ENCODE assay signal across 8 cellular contexts in genomic region chr20:38633577-38634093, GRCh38.
DNase-seq lines count a peak whose midpoint lies in the region; ATAC-seq lines count a peak whose summit lies in the region.

No MANE protein-coding gene starts in this region.

- ATAC-seq in GM19455 (IDR thresholded peaks at IDR 0.05; ENCODE audit: unreplicated experiment) (peak; percentile 63), HG03108 (IDR thresholded peaks at IDR 0.05; ENCODE audit: unreplicated experiment) (no peak)

- DNase-seq in Ammon's horn (ENCODE audit: low spot score): peak; percentile 41
- DNase-seq in NCI-H146 (lab: John Stamatoyannopoulos, UW): peak; percentile 77
- DNase-seq in SW480 (ENCODE audit: low spot score): peak; percentile 72
- peak; percentile 24 for DNase-seq in activated naive CD8-positive, alpha-beta T cell treated with anti-CD3 and anti-CD28 coated beads, Interleukin-2, amount 50 U/mL, for 16 hours (ENCODE audit: low read depth, low spot score)
- DNase-seq in hepatic stellate cell (ENCODE audit: low spot score): peak; percentile 76
- peak; percentile 76 for DNase-seq in stimulated activated CD4-positive, alpha-beta T cell treated with anti-CD3 and anti-CD28 coated beads, Interleukin-15, amount 100 ng/mL, for 24 hours

Comparison
In these comparisons a context has a peak if more than half of its experiments do, and no peak if none do; other contexts are left out.
1. DNase-seq: peak in every context shown above with its lines; median percentile 77 in NCI-H146; 76 in hepatic stellate cell; 76 in stimulated activated CD4-positive, alpha-beta T cell treated with anti-CD3 and anti-CD28 coated beads, Interleukin-15, amount 100 ng/mL, for 24 hours; 72 in SW480; 41 in Ammon's horn; 24 in activated naive CD8-positive, alpha-beta T cell treated with anti-CD3 and anti-CD28 coated beads, Interleukin-2, amount 50 U/mL, for 16 hours.